In the genomic region with DNA sequence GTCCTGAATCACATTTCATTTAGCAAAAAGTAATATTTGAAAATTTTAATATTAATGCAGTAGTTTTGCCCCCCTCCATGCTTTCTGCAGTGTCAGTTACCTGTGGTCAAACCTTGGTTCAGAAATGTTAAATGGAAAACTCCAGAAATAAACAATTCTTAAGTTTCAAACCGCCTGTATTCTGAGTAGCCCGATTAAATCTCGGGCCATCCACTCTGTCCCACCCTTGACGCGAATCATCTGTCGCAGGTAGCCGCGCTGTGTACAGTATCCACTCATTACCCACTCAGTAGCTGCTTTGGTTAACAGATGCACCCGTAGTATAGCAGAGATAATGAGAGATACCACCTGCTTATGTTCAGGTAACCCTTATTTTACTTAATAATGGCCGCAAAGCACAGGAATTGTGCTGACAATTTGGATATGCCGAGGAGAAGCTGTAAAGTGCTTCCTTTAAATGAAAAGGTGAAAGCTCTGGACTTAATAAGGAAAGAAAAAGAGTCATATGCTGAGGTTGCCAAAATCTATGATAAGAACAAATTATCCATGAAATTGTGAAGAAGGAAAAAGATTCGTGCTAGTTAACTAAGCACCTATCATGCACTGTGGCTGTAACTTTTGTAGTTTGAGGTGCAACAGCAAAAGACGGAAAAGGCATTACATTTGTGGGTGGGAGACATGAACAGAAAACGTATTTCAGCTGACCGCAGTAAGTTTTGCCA, we compare ENCODE assay signal across 8 cellular contexts. TPM values are rescaled to one million over a fixed set of nuclear protein-coding genes. Genes with fewer than 3 reads are reported as not detected.
DNase-seq lines count a peak whose midpoint lies in the region; ATAC-seq and TF ChIP-seq lines count a peak whose summit lies in the region.

No MANE protein-coding gene starts in this region.

- TSS peak; percentile 96 for BruUV-seq in PC-9 (replicated peaks; lab: Mats Ljungman, UMichigan)

- H3K27me3 ChIP-seq in PC-9 (ENCODE audit: insufficient read depth, low read depth) (no peaks in the 10 kb centered on the region), esophagus (ENCODE audit: control insufficient read depth in 1 of 2, insufficient read depth in 2 of 2, low read length in 2 of 2) (no peaks in the 10 kb centered on the region), sigmoid colon (peaks cover 0 to 3% (median 0%) of the 10 kb centered on the region in 3 donors)

- CTCF ChIA-PET in PC-9 (lab: Charles Lee) = no interaction called here

- peak overlapping the region; percentile 89 for H3K4me2 ChIP-seq in PC-9

- H3F3A ChIP-seq in PC-9 (ENCODE audit: insufficient read depth, low read depth) = peaks cover 35% of the 10 kb centered on the region; the same call in 1 of the 2 replicates

- H2AFZ ChIP-seq in PC-9 = peak overlapping the region; percentile 96

- peaks cover 33% of the 10 kb centered on the region for H3K79me2 ChIP-seq in PC-9 (ENCODE audit: low read depth)

- POLR2A ChIA-PET in PC-9 (lab: Charles Lee; ENCODE audit: unreplicated experiment) = interaction anchor here (0.6 to 0.7 kb wide), 2 partner anchors 93 to 606 kb away, joined by 3 to 7 read pairs; no protein-coding TSS in a partner anchor

- H3K4me3 ChIP-seq in GM12875 (ENCODE audit: low read depth, low read length) (peak overlapping the region; percentile 17), PC-9 (peak overlapping the region; percentile 68), esophagus (ENCODE audit: low read depth in 1 of 2, low read length in 2 of 2) (peak overlapping the region; percentile 25 to 98), sigmoid colon (peak overlapping the region; percentile 83 to 96 (median 86))

- peak overlapping the region; percentile 91 for H3K27ac ChIP-seq in PC-9
- H3K27ac ChIP-seq in esophagus (ENCODE audit: low read depth in 2 of 2, low read length in 1 of 2) = peak overlapping the region; percentile 66 to 68
- H3K27ac ChIP-seq in sigmoid colon = peak overlapping the region; percentile 94 to 99 (median 97)

- no peaks in the 10 kb centered on the region for H3K9me2 ChIP-seq in PC-9 (ENCODE audit: insufficient read depth)

- intact Hi-C loops in PC-9 (cut with micrococcal nuclease; ENCODE audit: unreplicated experiment) (loop anchor here (10.0 kb wide), 1 partner anchor 640 kb away; a partner anchor contains a TSS), sigmoid colon (cut with DNase I) (loop anchor here (5.0 kb wide), 3 partner anchors 102 to 407 kb away; a partner anchor contains a TSS)

- H4K20me1 ChIP-seq in PC-9 (ENCODE audit: insufficient read depth) = no peaks in the 10 kb centered on the region

- no peak for DNase-seq in PC-9
- DNase-seq in sigmoid colon = no peak
- DNase-seq in KG1 (lab: John Stamatoyannopoulos, UW) = no peak
- DNase-seq in stimulated activated CD4-positive, alpha-beta T cell treated with anti-CD3 and anti-CD28 coated beads, Interleukin-4, amount 100 ng/mL, for 4 hours = no peak
- DNase-seq in LoVo (ENCODE audit: low spot score) = no peak

- H3K4me1 ChIP-seq in PC-9 (replicated peaks; ENCODE audit: insufficient read depth) = peaks cover 33% of the 10 kb centered on the region
- H3K4me1 ChIP-seq in esophagus (ENCODE audit: control insufficient read depth in 2 of 2, insufficient read depth in 2 of 2, low read length in 1 of 2) = peaks cover 2 to 5% of the 10 kb centered on the region in 2 donors
- H3K4me1 ChIP-seq in sigmoid colon = peaks cover 0 to 22% (median 17%) of the 10 kb centered on the region in 4 donors

- 35% methylated on average over 15 of the region's 15 CpGs for WGBS in esophagus, 2 donors
- 28 to 37% methylated on average over 15 of the region's 15 CpGs for WGBS in sigmoid colon, 2 donors

- TF ChIP-seq POLR2A in sigmoid colon (IDR thresholded peaks at IDR 0.05) = no peak

- TF ChIP-seq CTCF in GM12875 (IDR thresholded peaks at IDR 0.05; ENCODE audit: borderline replicate concordance, insufficient read depth, low read depth, low read length) = no peak
- no peak for TF ChIP-seq CTCF in PC-9 (conservative IDR thresholded peaks at IDR 0.05)
- no peak for TF ChIP-seq CTCF in sigmoid colon (IDR thresholded peaks at IDR 0.05)

- no peak for TF ChIP-seq EP300 in sigmoid colon (IDR thresholded peaks at IDR 0.05)

- no peak for ATAC-seq in GM21576 (IDR thresholded peaks at IDR 0.05; ENCODE audit: unreplicated experiment)

- H3K36me3 ChIP-seq in PC-9 (ENCODE audit: low read depth) (no peaks in the 10 kb centered on the region), esophagus (ENCODE audit: control insufficient read depth in 2 of 2, insufficient read depth in 2 of 2, low read length in 1 of 2) (no peaks in the 10 kb centered on the region), sigmoid colon (no peaks in the 10 kb centered on the region)

- H3K9me3 ChIP-seq in PC-9 (ENCODE audit: insufficient read depth, low read depth) (no peaks in the 10 kb centered on the region), esophagus (ENCODE audit: control insufficient read depth in 2 of 2, insufficient read depth in 1 of 2, low read depth in 1 of 2, low read length in 1 of 2) (no peaks in the 10 kb centered on the region), sigmoid colon (no peaks in the 10 kb centered on the region)

RNA-seq across cellular contexts. Expression of a gene that starts 0.9 kb away (rescaled TPM):
- total RNA-seq in PC-9 (2021) (7.5 and 7.8 TPM in 2 replicates), sigmoid colon (10 to 100 TPM in 3 of 4 donors, 1 to 10 TPM in 1; 9.6 to 13.3 (median 12.8) TPM)
- polyA plus RNA-seq in esophagus (1 to 10 TPM; 3.8 to 5.3 TPM), sigmoid colon (1 to 10 TPM; 4.8 to 6.9 (median 6.5) TPM)

Comparison
In these comparisons a context has a peak if more than half of its experiments do, and no peak if none do; other contexts are left out.
1. H3K4me3 ChIP-seq: peak in every context shown above with its lines; median percentile 86 in sigmoid colon; 68 in PC-9; 62 in esophagus; 17 in GM12875.